In the genomic region with DNA sequence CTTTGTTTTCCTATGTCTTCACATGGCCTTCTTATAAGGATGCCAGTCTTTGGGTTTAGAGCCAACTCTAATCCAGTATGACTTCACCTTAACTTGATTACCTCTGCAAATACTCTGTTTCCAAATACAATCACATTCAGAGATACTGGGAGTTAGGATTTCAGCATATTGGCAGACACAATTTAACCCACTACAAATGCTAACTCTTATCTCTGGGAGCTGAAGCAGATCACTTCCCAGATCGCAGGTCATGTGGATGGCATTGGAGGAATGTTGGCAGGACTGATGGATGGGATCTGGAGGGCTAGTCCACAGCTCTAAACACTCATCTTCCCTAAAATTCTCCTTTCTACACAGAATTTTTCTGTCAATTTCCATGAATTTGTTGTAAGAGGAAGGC, we compare ENCODE assay signal across 1 cellular context.
TF ChIP-seq lines count a peak whose summit lies in the region.

No MANE protein-coding gene starts in this region.

TF ChIP-seq in SK-N-SH treated with all-trans-retinoic acid at 6 μM for 48 hours, 23 proteins besides CTCF, POLR2A, EP300 and RAD21 (continued from another document):
- TF ChIP-seq, protein P1, sequence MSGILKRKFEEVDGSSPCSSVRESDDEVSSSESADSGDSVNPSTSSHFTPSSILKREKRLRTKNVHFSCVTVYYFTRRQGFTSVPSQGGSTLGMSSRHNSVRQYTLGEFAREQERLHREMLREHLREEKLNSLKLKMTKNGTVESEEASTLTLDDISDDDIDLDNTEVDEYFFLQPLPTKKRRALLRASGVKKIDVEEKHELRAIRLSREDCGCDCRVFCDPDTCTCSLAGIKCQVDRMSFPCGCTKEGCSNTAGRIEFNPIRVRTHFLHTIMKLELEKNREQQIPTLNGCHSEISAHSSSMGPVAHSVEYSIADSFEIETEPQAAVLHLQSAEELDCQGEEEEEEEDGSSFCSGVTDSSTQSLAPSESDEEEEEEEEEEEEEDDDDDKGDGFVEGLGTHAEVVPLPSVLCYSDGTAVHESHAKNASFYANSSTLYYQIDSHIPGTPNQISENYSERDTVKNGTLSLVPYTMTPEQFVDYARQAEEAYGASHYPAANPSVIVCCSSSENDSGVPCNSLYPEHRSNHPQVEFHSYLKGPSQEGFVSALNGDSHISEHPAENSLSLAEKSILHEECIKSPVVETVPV (CRISPR knock-in tag; IDR thresholded peaks at IDR 0.05) = no peak
